1 cellular context compared by ENCODE assay signal in the genomic region with DNA sequence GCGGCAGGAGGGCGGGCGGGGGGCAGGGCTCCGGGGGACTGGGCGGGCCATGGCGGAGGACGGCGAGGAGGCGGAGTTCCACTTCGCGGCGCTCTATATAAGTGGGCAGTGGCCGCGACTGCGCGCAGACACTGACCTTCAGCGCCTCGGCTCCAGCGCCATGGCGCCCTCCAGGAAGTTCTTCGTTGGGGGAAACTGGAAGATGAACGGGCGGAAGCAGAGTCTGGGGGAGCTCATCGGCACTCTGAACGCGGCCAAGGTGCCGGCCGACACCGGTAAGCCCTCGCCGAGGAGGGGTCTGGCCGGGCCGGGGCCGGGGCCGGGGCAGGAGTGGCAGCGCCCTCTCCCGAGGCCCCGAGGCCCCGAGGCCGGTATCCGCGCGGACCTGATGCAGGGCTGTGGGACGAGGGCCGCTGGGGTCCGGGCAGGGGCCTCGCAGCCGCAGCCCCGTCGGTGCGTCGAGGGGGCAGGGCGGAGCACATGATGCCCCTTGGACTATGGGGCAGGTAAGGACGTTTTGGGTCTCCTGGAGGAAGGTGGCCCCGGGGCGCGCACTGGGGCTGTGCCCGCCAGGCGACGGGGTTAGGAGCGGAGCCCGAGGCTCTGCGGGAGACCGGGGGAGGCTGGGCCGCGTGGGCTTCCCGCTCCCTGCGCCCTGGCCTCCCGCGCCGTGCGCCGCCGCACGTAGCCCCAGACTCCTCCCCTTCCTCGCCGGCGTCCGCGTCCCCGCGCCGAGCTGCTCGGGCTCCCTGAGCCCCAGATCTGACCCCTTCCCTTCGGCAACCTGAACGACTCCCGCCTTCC.
TF ChIP-seq lines count a peak whose summit lies in the region.

A gene (plus strand): TSS at position 125 of the 804 bp plus-strand sequence. CDS start 36 bp downstream, at position 161.

TF ChIP-seq in PFSK-1, 5 proteins besides CTCF, POLR2A, EP300 and RAD21 (continued from another document):
- peak; percentile 38; the same call in 1 of the 2 replicates for TF ChIP-seq SIN3A (IDR thresholded peaks at IDR 0.05; ENCODE audit: borderline replicate concordance, insufficient read depth, low read length)
